21 cellular contexts compared by ENCODE assay signal in genomic region chr9:14341437-14342133, GRCh38. TPM values are rescaled to one million over a fixed set of nuclear protein-coding genes. Genes with fewer than 3 reads are reported as not detected.
DNase-seq lines count a peak whose midpoint lies in the region; ATAC-seq, FAIRE-seq and TF ChIP-seq lines count a peak whose summit lies in the region.
"Had no signal": no experiment of that assay in that cellular context is flagged by ENCODE, and none has a peak within 500 bp of the region (broad histone marks: within the 10 kb centered on the region; RNA-seq: fewer than 3 reads in every experiment).

No MANE protein-coding gene starts in this region.

- POLR2A ChIA-PET in HepG2 (lab: Yijun Ruan, JAX), result no interaction called here

- in situ Hi-C loops in HepG2 (cut with HindIII; ENCODE audit: extremely low pct_ligation_motif_present, low pct_unique_long_range_greater_than_20kb), result no loop called here
- in situ Hi-C loops in gastrocnemius medialis (cut with MboI; ENCODE audit: low sequenced_read_pairs in 4 of 4), result loop anchor here in 2 of 4 donors (25.0 kb wide), 2 partner anchors 96 to 629 kb away; no protein-coding TSS in a partner anchor

- WGBS in liver, result 51% methylated on average over 6 of the region's 6 CpGs
- WGBS in HepG2 (ENCODE audit: low lambda C conversion rate), result 14% methylated on average over 6 of the region's 6 CpGs

- BruUV-seq in HepG2 (replicated peaks; lab: Mats Ljungman, UMichigan), result no TSS peak

- no peaks in the 10 kb centered on the region for H3K79me2 ChIP-seq in HepG2 (ENCODE audit: insufficient read depth, low read length)

- H3K4me2 ChIP-seq in HepG2 (ENCODE audit: low read depth, low read length), result no peak overlapping the region
- H3K4me2 ChIP-seq: A549; BLaER1 treated with 17β-estradiol and CSF1 and Interleukin-3, amounts not matched to agents 10 nM and 100 nM had no signal

- no peak for TF ChIP-seq POLR2A in HepG2 (IDR thresholded peaks at IDR 0.05; ENCODE audit: insufficient read depth in 1 of 2, low read depth in 2 of 2, low read length in 2 of 2)
- no peak for TF ChIP-seq POLR2A in gastrocnemius medialis (IDR thresholded peaks at IDR 0.05)

- H3K9me3 ChIP-seq in liver (ENCODE audit: control insufficient read depth in 4 of 4, low read length in 3 of 4), result peaks cover 0 to 3% (median 0%) of the 10 kb centered on the region in 4 donors
- no peaks in the 10 kb centered on the region for H3K9me3 ChIP-seq in HepG2 (ENCODE audit: low read length)
- H3K9me3 ChIP-seq in iPS-18c (ENCODE audit: control insufficient read depth, insufficient read depth, low read length), result no peaks in the 10 kb centered on the region
- no peaks in the 10 kb centered on the region for H3K9me3 ChIP-seq in gastrocnemius medialis
- H3K9me3 ChIP-seq: A549 had no signal

- TF ChIP-seq RAD21 in liver (IDR thresholded peaks at IDR 0.05) (no peak), HepG2 (CRISPR knock-in tag; IDR thresholded peaks at IDR 0.05) (no peak)

- H3K4me1 ChIP-seq in liver (ENCODE audit: control insufficient read depth in 4 of 4, insufficient read depth in 4 of 4, low read length in 3 of 4), result peaks cover 2 to 20% (median 11%) of the 10 kb centered on the region in 4 donors
- H3K4me1 ChIP-seq in HepG2 (ENCODE audit: insufficient read depth, low read length), result peaks cover 5% of the 10 kb centered on the region; the same call in 1 of the 2 replicates
- peaks cover 12 to 25% of the 10 kb centered on the region in 2 donors for H3K4me1 ChIP-seq in gastrocnemius medialis
- H3K4me1 ChIP-seq: BLaER1 treated with 17β-estradiol and CSF1 and Interleukin-3, amounts not matched to agents 10 nM and 100 nM had no signal

- H3K9ac ChIP-seq in liver (ENCODE audit: low read depth in 1 of 2, low read length in 2 of 2) (no peak overlapping the region), HepG2 (ENCODE audit: insufficient read depth, low read depth, low read length) (no peak overlapping the region)
- H3K9ac ChIP-seq: BLaER1 treated with 17β-estradiol and CSF1 and Interleukin-3, amounts not matched to agents 10 nM and 100 nM had no signal

- H3K27me3 ChIP-seq in liver (ENCODE audit: control insufficient read depth in 4 of 4, insufficient read depth in 4 of 4, low read length in 3 of 4) (peaks cover 0 to 20% (median 11%) of the 10 kb centered on the region in 4 donors), HepG2 (ENCODE audit: control insufficient read depth in 1 of 2, insufficient read depth in 2 of 2, low read length in 2 of 2) (peaks cover 8 to 46% of the 10 kb centered on the region in 2 experiments; a peak in 4 of 5 replicates), gastrocnemius medialis (no peaks in the 10 kb centered on the region)

- no peak for ATAC-seq in HepG2
- no peak for ATAC-seq in gastrocnemius medialis
- ATAC-seq in left colon, result no peak
- ATAC-seq in HG02763 (IDR thresholded peaks at IDR 0.05; ENCODE audit: unreplicated experiment), result no peak
- ATAC-seq: A549, Panc1 had no signal

- TF ChIP-seq CTCF in liver (IDR thresholded peaks at IDR 0.05; ENCODE audit: low read depth, low read length, missing input control), result no peak
- no peak for TF ChIP-seq CTCF in HepG2 (CRISPR knock-in tag; IDR thresholded peaks at IDR 0.05)
- TF ChIP-seq CTCF in gastrocnemius medialis (IDR thresholded peaks at IDR 0.05 in 4 of 5, conservative IDR thresholded peaks at IDR 0.05 in 1 of 5), result no peak

- H3K36me3 ChIP-seq in liver (ENCODE audit: control insufficient read depth in 4 of 4, insufficient read depth in 3 of 4, low read depth in 1 of 4, low read length in 3 of 4), result no peaks in the 10 kb centered on the region
- H3K36me3 ChIP-seq in HepG2 (replicated peaks in 1 of 2; ENCODE audit: control insufficient read depth in 1 of 2, insufficient read depth in 2 of 2, low read length in 2 of 2), result no peaks in the 10 kb centered on the region
- no peaks in the 10 kb centered on the region for H3K36me3 ChIP-seq in gastrocnemius medialis
- H3K36me3 ChIP-seq: BLaER1 treated with 17β-estradiol and CSF1 and Interleukin-3, amounts not matched to agents 10 nM and 100 nM had no signal

- FAIRE-seq in HepG2 (lab: Jason Lieb, UNC), result no peak
- FAIRE-seq: A549 had no signal

- H3K27ac ChIP-seq in liver (ENCODE audit: low read depth in 1 of 2, low read length in 2 of 2) (no peak overlapping the region), HepG2 (ENCODE audit: extremely low read length, insufficient read depth, low read length) (no peak overlapping the region), gastrocnemius medialis (peak overlapping the region in 3 of 4 donors; percentile 12 to 51 (median 14))
- H3K27ac ChIP-seq: A549; BLaER1 treated with 17β-estradiol and CSF1 and Interleukin-3, amounts not matched to agents 10 nM and 100 nM had no signal

- intact Hi-C loops in HepG2 (cut with micrococcal nuclease; ENCODE audit: unreplicated experiment), result no loop called here
- intact Hi-C loops in gastrocnemius medialis (cut with DNase I; ENCODE audit: low total_unique reads), result no loop called here
- intact Hi-C loops in left colon (cut with DNase I, micrococcal nuclease), result loop anchor here in 1 of 2 donors (10.0 kb wide), 1 partner anchor 317 kb away; no protein-coding TSS in a partner anchor

- no peak overlapping the region for H2AFZ ChIP-seq in HepG2 (ENCODE audit: low read length)

- H3K4me3 ChIP-seq in liver (ENCODE audit: low read depth in 1 of 3, low read length in 3 of 3) (no peak overlapping the region), HepG2 (replicated peaks in 1 of 3; ENCODE audit: insufficient read depth in 1 of 3, low read depth in 2 of 3, low read length in 3 of 3) (no peak overlapping the region), iPS-18c (ENCODE audit: insufficient read depth, low read depth, low read length) (0 out of 2 replicates have a peak overlapping the region, but pooled peaks have one; percentile 28), gastrocnemius medialis (no peak overlapping the region)
- H3K4me3 ChIP-seq: A549; BLaER1 treated with 17β-estradiol and CSF1 and Interleukin-3, amounts not matched to agents 10 nM and 100 nM had no signal

- TF ChIP-seq EP300 in HepG2 (IDR thresholded peaks at IDR 0.05; ENCODE audit: low read depth in 2 of 2, low read length in 2 of 2) (no peak), HepG2 (CRISPR knock-in tag; IDR thresholded peaks at IDR 0.05; ENCODE audit: borderline replicate concordance) (no peak)

- H4K20me1 ChIP-seq in HepG2 (ENCODE audit: insufficient read depth, low read length), result no peaks in the 10 kb centered on the region
- H4K20me1 ChIP-seq: BLaER1 treated with 17β-estradiol and CSF1 and Interleukin-3, amounts not matched to agents 10 nM and 100 nM had no signal

- DNase-seq in HepG2 (ENCODE audit: low spot score) (no peak), gastrocnemius medialis (no peak), left colon (no peak), SKM-1 treated with dmso at 0.1 percent for 144 hours (lab: John Stamatoyannopoulos, UW; ENCODE audit: unreplicated experiment) (no peak), NCI-H510A (lab: John Stamatoyannopoulos, UW) (no peak)
- DNase-seq: CD8-positive, alpha-beta memory T cell; DMS79 treated with DMSO at 0.1 percent for 48 hours; Kasumi-1; NCI-H1105 treated with DMSO at 0.1 percent for 48 hours; NCI-H1694 treated with DMSO at 0.1 percent for 48 hours; NCI-H2107; NCI-H2227 treated with DMSO at 0.1 percent for 48 hours; NCI-H524 treated with DMSO at 0.1 percent for 48 hours had no signal

- CTCF ChIA-PET in HepG2 (lab: Yijun Ruan, JAX; ENCODE audit: low intra/inter-chr PET ratio, low total read pairs), result no interaction called here

TF ChIP-seq in HepG2, 621 proteins besides CTCF, POLR2A, EP300 and RAD21 (continues in another document):
- TF ChIP-seq, protein P1, sequence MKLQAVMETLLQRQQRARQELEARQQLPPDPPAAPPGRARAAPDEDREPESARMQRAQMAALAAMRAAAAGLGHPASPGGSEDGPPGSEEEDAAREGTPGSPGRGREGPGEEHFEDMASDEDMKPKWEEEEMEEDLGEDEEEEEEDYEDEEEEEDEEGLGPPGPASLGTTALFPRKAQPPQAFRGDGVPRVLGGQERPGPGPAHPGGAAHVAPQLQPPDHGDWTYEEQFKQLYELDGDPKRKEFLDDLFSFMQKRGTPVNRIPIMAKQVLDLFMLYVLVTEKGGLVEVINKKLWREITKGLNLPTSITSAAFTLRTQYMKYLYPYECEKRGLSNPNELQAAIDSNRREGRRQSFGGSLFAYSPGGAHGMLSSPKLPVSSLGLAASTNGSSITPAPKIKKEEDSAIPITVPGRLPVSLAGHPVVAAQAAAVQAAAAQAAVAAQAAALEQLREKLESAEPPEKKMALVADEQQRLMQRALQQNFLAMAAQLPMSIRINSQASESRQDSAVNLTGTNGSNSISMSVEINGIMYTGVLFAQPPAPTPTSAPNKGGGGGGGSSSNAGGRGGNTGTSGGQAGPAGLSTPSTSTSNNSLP (IDR thresholded peaks at IDR 0.05; ENCODE audit: low read depth, low read length), result no peak
- no peak for TF ChIP-seq MTA3 (CRISPR knock-in tag; IDR thresholded peaks at IDR 0.05)

RNA-seq across cellular contexts. Expression of gene NFIB, which starts 27.6 kb away (rescaled TPM):
- 10 to 100 TPM in 1 of 2 donors, 1 to 10 TPM in 1; 3.2 to 23.2 TPM for total RNA-seq in liver
- 10 to 100 TPM in 1 of 2 donors, 1 to 10 TPM in 1; 4.2 to 11.7 TPM for polyA plus RNA-seq in liver
- 2.4 and 4.6 TPM in 2 replicates for total RNA-seq in HepG2 (2016; rRNA removed; fragmentation: Illumina TruSeq; extraction: Trizol)
- total RNA-seq in HepG2 (2016; cell fraction: cytosol; rRNA removed; fragmentation: Illumina TruSeq; extraction: Trizol; ENCODE audit: low read depth), result 4.1 TPM in 2 replicates
- 1.6 and 4.1 TPM in 2 replicates for total RNA-seq in HepG2 (2016; cell fraction: insoluble cytoplasmic fraction; rRNA removed; fragmentation: Illumina TruSeq; extraction: Trizol)
- total RNA-seq in HepG2 (2016; cell fraction: membrane; rRNA removed; fragmentation: Illumina TruSeq; extraction: Trizol), result 1.4 and 1.6 TPM in 2 replicates
- 18.2 and 18.4 TPM in 2 replicates for total RNA-seq in HepG2 (2016; cell fraction: nucleus; rRNA removed; fragmentation: Illumina TruSeq; extraction: Trizol)
- polyA plus RNA-seq in HepG2 (2011; rRNA removed), result 0.98 and 1.4 TPM in 2 replicates
- 0.17 and 0.32 TPM in 2 replicates for polyA plus RNA-seq in HepG2 (2011; cell fraction: cytosol; rRNA removed)
- polyA plus RNA-seq in HepG2 (2011; cell fraction: nucleus; rRNA removed), result 3.9 and 4.5 TPM in 2 replicates
- 1.1 and 1.7 TPM in 2 replicates for polyA plus RNA-seq in HepG2 (2012)
- polyA plus RNA-seq in HepG2 (2016; cell fraction: cytosol; fragmentation: Illumina TruSeq; extraction: Trizol; ENCODE audit: low read depth), result 0.20 TPM in 2 replicates
- 1.4 and 1.7 TPM in 2 replicates for polyA plus RNA-seq in HepG2 (2016; cell fraction: insoluble cytoplasmic fraction; fragmentation: Illumina TruSeq; extraction: Trizol; ENCODE audit: low read depth)
- 0.31 and 0.49 TPM in 2 replicates for polyA plus RNA-seq in HepG2 (2016; cell fraction: membrane; fragmentation: Illumina TruSeq; extraction: Trizol; ENCODE audit: low read depth)
- 5.7 and 6.1 TPM in 2 replicates for polyA plus RNA-seq in HepG2 (2016; cell fraction: nucleus; fragmentation: Illumina TruSeq; extraction: Trizol; ENCODE audit: insufficient read depth, low read depth)
- polyA minus RNA-seq in HepG2 (2011; rRNA and poly(A)+ RNA removed; ENCODE audit: low replicate concordance), result 3.1 and 48.1 TPM in 2 replicates
- 1.1 and 3.5 TPM in 2 replicates for polyA minus RNA-seq in HepG2 (2011; cell fraction: cytosol; rRNA and poly(A)+ RNA removed)
- polyA minus RNA-seq in HepG2 (2011; cell fraction: nucleus; rRNA and poly(A)+ RNA removed), result 25.6 and 28.5 TPM in 2 replicates
- total RNA-seq in gastrocnemius medialis, result 10 to 100 TPM; 24.0 to 40.9 (median 30.6) TPM
- 10 to 100 TPM; 45.2 to 74.7 TPM for total RNA-seq in left colon
- total RNA-seq: CD8-positive, alpha-beta memory T cell; G401 had no signal
- polyA plus RNA-seq: CD8-positive, alpha-beta memory T cell; IgD-negative memory B cell had no signal

Comparison
In these comparisons a context has a peak if more than half of its experiments do, and no peak if none do; other contexts are left out.
1. H3K27ac ChIP-seq: peak in gastrocnemius medialis (3 of 4); none in liver (0 of 2) and HepG2 (single experiment).